Comparison of ENCODE assay signal across 15 cellular contexts in genomic region chr3:143979813-143980212, GRCh38.
"Had no signal": no experiment of that assay in that cellular context is flagged by ENCODE, and none has a peak within 500 bp of the region (broad histone marks: within the 10 kb centered on the region; RNA-seq: fewer than 3 reads in every experiment).

No MANE protein-coding gene starts in this region.

- H3K27ac Mint-ChIP-seq: activated CD4-positive, alpha-beta memory T cell treated with anti-CD3 and anti-CD28 coated beads, Interleukin-2, amount 10 ng/mL, durations not matched to agents 7 days and 5 days; activated naive CD8-positive, alpha-beta T cell treated with anti-CD3 and anti-CD28 coated beads, Interleukin-2, amount 10 ng/mL, durations not matched to agents 7 days and 5 days; activated T-cell treated with anti-CD3 and anti-CD28 coated beads, Interleukin-2, amount 50 U/mL, for 72 hours; nephron progenitor cell; stimulated activated naive CD8-positive, alpha-beta T cell treated with anti-CD3 and anti-CD28 coated beads, Interleukin-15, Interleukin-2, amounts not matched to agents 100 ng/mL and 50 ng/mL, for 24 hours had no signal

- DNase-seq: activated CD4-positive, alpha-beta memory T cell treated with anti-CD3 and anti-CD28 coated beads, Interleukin-2, amount 10 ng/mL, durations not matched to agents 7 days and 5 days; activated CD8-positive, alpha-beta memory T cell treated with anti-CD3 and anti-CD28 coated beads, Interleukin-2, amount 50 U/mL, for 4 hours; activated gamma-delta T cell treated with Interleukin-2 at 50 U/mL for 16 hours; activated naive CD8-positive, alpha-beta T cell treated with anti-CD3 and anti-CD28 coated beads, Interleukin-2, amount 10 ng/mL, durations not matched to agents 7 days and 5 days; activated T-cell treated with anti-CD3 and anti-CD28 coated beads, Interleukin-2, amount 50 U/mL, for 72 hours; aorta; colonic mucosa; effector memory CD4-positive, alpha-beta T cell; left cardiac atrium; nephron progenitor cell; sigmoid colon; stimulated activated CD4-positive, alpha-beta T cell treated with anti-CD3 and anti-CD28 coated beads, Interleukin-4, amount 100 ng/mL, for 1 hour; T1000; testis had no signal

- H3K27me3 ChIP-seq: colonic mucosa, sigmoid colon, testis had no signal

- H3K4me1 ChIP-seq: colonic mucosa had no signal

- H3K27ac ChIP-seq: colonic mucosa, testis had no signal

- H3K36me3 ChIP-seq: colonic mucosa, sigmoid colon had no signal

- H3K4me3 Mint-ChIP-seq: activated CD4-positive, alpha-beta memory T cell treated with anti-CD3 and anti-CD28 coated beads, Interleukin-2, amount 10 ng/mL, durations not matched to agents 7 days and 5 days; activated naive CD8-positive, alpha-beta T cell treated with anti-CD3 and anti-CD28 coated beads, Interleukin-2, amount 10 ng/mL, durations not matched to agents 7 days and 5 days; activated T-cell treated with anti-CD3 and anti-CD28 coated beads, Interleukin-2, amount 50 U/mL, for 72 hours; nephron progenitor cell; stimulated activated naive CD8-positive, alpha-beta T cell treated with anti-CD3 and anti-CD28 coated beads, Interleukin-15, Interleukin-2, amounts not matched to agents 100 ng/mL and 50 ng/mL, for 24 hours had no signal

- H3K4me3 ChIP-seq: colonic mucosa, sigmoid colon, testis had no signal

- H3K9me3 ChIP-seq: colonic mucosa, sigmoid colon, testis had no signal

- H3K9me3 Mint-ChIP-seq: stimulated activated naive CD8-positive, alpha-beta T cell treated with anti-CD3 and anti-CD28 coated beads, Interleukin-15, Interleukin-2, amounts not matched to agents 100 ng/mL and 50 ng/mL, for 24 hours had no signal

- ATAC-seq: activated T-cell treated with anti-CD3 and anti-CD28 coated beads, Interleukin-2, amount 50 U/mL, for 72 hours had no signal

- H3K27me3 Mint-ChIP-seq: activated CD4-positive, alpha-beta memory T cell treated with anti-CD3 and anti-CD28 coated beads, Interleukin-2, amount 10 ng/mL, durations not matched to agents 7 days and 5 days; activated naive CD8-positive, alpha-beta T cell treated with anti-CD3 and anti-CD28 coated beads, Interleukin-2, amount 10 ng/mL, durations not matched to agents 7 days and 5 days; stimulated activated naive CD8-positive, alpha-beta T cell treated with anti-CD3 and anti-CD28 coated beads, Interleukin-15, Interleukin-2, amounts not matched to agents 100 ng/mL and 50 ng/mL, for 24 hours had no signal
